8 cellular contexts compared by ENCODE assay signal in the genomic region with DNA sequence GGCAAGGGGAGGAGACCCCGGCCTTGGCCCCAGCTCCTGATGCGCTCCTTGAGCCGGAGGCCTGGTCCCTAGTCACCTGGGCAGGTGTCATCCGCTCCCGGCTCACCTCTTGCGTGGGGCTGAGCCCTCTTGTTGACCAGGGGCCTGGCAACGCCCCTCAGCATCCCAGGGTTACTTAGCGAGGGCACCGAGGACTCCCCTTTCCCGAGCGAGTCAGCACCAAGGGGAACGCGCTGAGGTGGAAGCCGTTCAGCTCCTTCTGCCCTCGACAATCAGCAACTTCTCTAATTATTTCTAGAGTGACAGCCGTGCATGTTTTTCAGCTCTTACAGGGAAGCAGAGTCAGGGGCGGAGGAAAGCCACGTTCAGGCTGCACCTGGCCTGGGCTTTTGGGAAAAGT. TPM values are rescaled to one million over a fixed set of nuclear protein-coding genes. Genes with fewer than 3 reads are reported as not detected.
DNase-seq lines count a peak whose midpoint lies in the region; ATAC-seq and TF ChIP-seq lines count a peak whose summit lies in the region.

No MANE protein-coding gene starts in this region.

- H3K4me3 Mint-ChIP-seq in natural killer cell, result peak overlapping the region; percentile 72

- 45% methylated on average over 18 of the region's 18 CpGs for WGBS in HUES64

- TF ChIP-seq CTCF in C4-2B (conservative IDR thresholded peaks at IDR 0.05) (no peak), choroid plexus epithelial cell (conservative IDR thresholded peaks at IDR 0.05; ENCODE audit: low read depth, low read length) (no peak), natural killer cell (IDR thresholded peaks at IDR 0.05) (no peak), GM10248 (IDR thresholded peaks at IDR 0.05; ENCODE audit: control extremely low read depth, extremely low read depth, low read depth, missing control alignments) (no peak)

- no peaks in the 10 kb centered on the region for H3K36me3 Mint-ChIP-seq in natural killer cell

- no peaks in the 10 kb centered on the region for H3K9me3 ChIP-seq in HUES64 (ENCODE audit: insufficient read depth, low read depth, low read length)

- H3K4me1 Mint-ChIP-seq in natural killer cell, result peaks cover 4 to 25% of the 10 kb centered on the region in 2 donors

- H3K4me1 ChIP-seq in HUES64 (ENCODE audit: insufficient read depth, low read length), result peaks cover 14% of the 10 kb centered on the region

- DNase-seq in choroid plexus epithelial cell (ENCODE audit: low read depth) (no peak), natural killer cell (no peak), GM10248 (ENCODE audit: extremely low spot score) (no peak), NOMO-1 treated with dmso at 0.1 percent for 144 hours (lab: John Stamatoyannopoulos, UW; ENCODE audit: unreplicated experiment) (no peak), GDM1 (lab: John Stamatoyannopoulos, UW) (no peak)
- no peak for DNase-seq in NK-92 treated with Interleukin-12 subunit alpha and Interleukin-12 subunit beta, amount 100 ng/mL, for 24 hours (lab: John Stamatoyannopoulos, UW)

- intact Hi-C loops in natural killer cell (cut with micrococcal nuclease), result no loop called here

- H3K27ac ChIP-seq in C4-2B, result peak overlapping the region; percentile 8; the same call in 1 of the 2 replicates
- no peak overlapping the region for H3K27ac ChIP-seq in HUES64 (ENCODE audit: low read depth, low read length)

- H3K27me3 ChIP-seq in HUES64 (ENCODE audit: insufficient read depth, low read length), result peaks cover 32% of the 10 kb centered on the region

- no peak for ATAC-seq in natural killer cell

- peaks cover 33 to 41% of the 10 kb centered on the region in 2 donors for H3K27me3 Mint-ChIP-seq in natural killer cell (ENCODE audit: low read depth in 2 of 2)

- H3K4me3 ChIP-seq in HUES64 (ENCODE audit: low read length), result peak overlapping the region; percentile 53
- peak overlapping the region; percentile 70 for H3K4me3 ChIP-seq in choroid plexus epithelial cell (ENCODE audit: low read depth, low read length)

- CTCF ChIA-PET in GM10248 (lab: Yijun Ruan, JAX), result interaction anchor here (0.9 to 1.7 kb wide), 4 partner anchors 11 to 336 kb away, joined by 3 to 9 read pairs (median 3); no protein-coding TSS in a partner anchor

- POLR2A ChIA-PET in GM10248 (lab: Yijun Ruan, JAX), result no interaction called here

- H3K27ac Mint-ChIP-seq in natural killer cell, result peak overlapping the region in 1 of 2 donors; percentile 71

- no peak overlapping the region for H3K9ac ChIP-seq in HUES64 (ENCODE audit: low read depth, low read length)

- H3K36me3 ChIP-seq in HUES64 (ENCODE audit: insufficient read depth, low read length), result no peaks in the 10 kb centered on the region

- H3K9me3 Mint-ChIP-seq in natural killer cell, result peaks cover 3% of the 10 kb centered on the region in 2 donors

RNA-seq across cellular contexts. Expression of a gene that starts 0.5 kb away (rescaled TPM):
- polyA plus RNA-seq in HUES64 (2013, experiment 1 of 2), result 0.95 TPM
- 1.2 TPM for polyA plus RNA-seq in HUES64 (2013, experiment 2 of 2)
- under 1 TPM; 0.45 to 0.68 (median 0.52) TPM for total RNA-seq in natural killer cell
